Comparison of ENCODE assay signal across 21 cellular contexts in genomic region chr17:11869680-11870394, GRCh38.
DNase-seq lines count a peak whose midpoint lies in the region; ATAC-seq, FAIRE-seq and TF ChIP-seq lines count a peak whose summit lies in the region.
"Had no signal": no experiment of that assay in that cellular context is flagged by ENCODE, and none has a peak within 500 bp of the region (broad histone marks: within the 10 kb centered on the region; RNA-seq: fewer than 3 reads in every experiment).

No MANE protein-coding gene starts in this region.

- no peak overlapping the region for H4K8ac ChIP-seq in neuronal stem cell (ENCODE audit: low read depth, low read length)

- H3K14ac ChIP-seq in neuronal stem cell (ENCODE audit: low read length) = peak overlapping the region; percentile 63

- H2AFZ ChIP-seq in HepG2 (ENCODE audit: low read length) = no peak overlapping the region
- no peak overlapping the region for H2AFZ ChIP-seq in neuronal stem cell (ENCODE audit: low read length)

- POLR2A ChIA-PET in HepG2 (lab: Yijun Ruan, JAX) = no interaction called here

- no peak overlapping the region for H2BK12ac ChIP-seq in neuronal stem cell (ENCODE audit: low read length)

- no peak overlapping the region for H2BK5ac ChIP-seq in neuronal stem cell (ENCODE audit: low read length)

- H3K4me1 ChIP-seq in HepG2 (ENCODE audit: insufficient read depth, low read length) = no peaks in the 10 kb centered on the region
- H3K4me1 ChIP-seq in right lobe of liver = no peaks in the 10 kb centered on the region
- peaks cover 0 to 4% of the 10 kb centered on the region in 2 donors for H3K4me1 ChIP-seq in neuronal stem cell (ENCODE audit: control insufficient read depth in 2 of 2, insufficient read depth in 1 of 2, low read depth in 1 of 2, low read length in 2 of 2)
- H3K4me1 ChIP-seq: BE2C had no signal

- 0 out of 5 replicates have a peak, but pooled peaks cover 0 to 4% of the 10 kb centered on the region in 2 experiments for H3K27me3 ChIP-seq in HepG2 (ENCODE audit: control insufficient read depth in 1 of 2, insufficient read depth in 2 of 2, low read length in 2 of 2)
- no peaks in the 10 kb centered on the region for H3K27me3 ChIP-seq in right lobe of liver
- H3K27me3 ChIP-seq in neuronal stem cell (ENCODE audit: control insufficient read depth in 3 of 3, insufficient read depth in 3 of 3, low read depth in 1 of 3, low read length in 3 of 3) = no peaks in the 10 kb centered on the region
- H3K27me3 ChIP-seq: BE2C; BLaER1 treated with 17β-estradiol and CSF1 and Interleukin-3, amounts not matched to agents 10 nM and 100 nM had no signal

- H2BK120ac ChIP-seq in neuronal stem cell (ENCODE audit: low read depth, low read length) = no peak overlapping the region

- TF ChIP-seq RAD21 in HepG2 (CRISPR knock-in tag; IDR thresholded peaks at IDR 0.05) = no peak

- in situ Hi-C loops in HepG2 (cut with HindIII; ENCODE audit: extremely low pct_ligation_motif_present, low pct_unique_long_range_greater_than_20kb) = no loop called here

- no peaks in the 10 kb centered on the region for H3K79me2 ChIP-seq in HepG2 (ENCODE audit: insufficient read depth, low read length)

- DNase-seq in HepG2 (ENCODE audit: low spot score) = no peak
- no peak for DNase-seq in right lobe of liver
- DNase-seq in islet precursor cell = peak; percentile 34
- no peak for DNase-seq in neuronal stem cell (ENCODE audit: low spot score)
- no peak for DNase-seq in NCI-H524 treated with DMSO at 0.1 percent for 48 hours (lab: John Stamatoyannopoulos, UW)
- DNase-seq in NCI-H774 (lab: John Stamatoyannopoulos, UW) = no peak
- DNase-seq: BE2C; CD4-positive, alpha-beta T cell; CD8-positive, alpha-beta memory T cell; DMS 273 treated with DMSO at 0.1 percent for 48 hours; DMS79; EL; GDM1; H7 had no signal

- no peak overlapping the region for H3K23ac ChIP-seq in neuronal stem cell (ENCODE audit: low read depth, low read length, poor library complexity)

- TF ChIP-seq CTCF in HepG2 (CRISPR knock-in tag; IDR thresholded peaks at IDR 0.05) (no peak), right lobe of liver (IDR thresholded peaks at IDR 0.05) (no peak)

- H3K36me3 ChIP-seq in HepG2 (replicated peaks in 1 of 2; ENCODE audit: control insufficient read depth in 1 of 2, insufficient read depth in 2 of 2, low read length in 2 of 2) (no peaks in the 10 kb centered on the region), right lobe of liver (no peaks in the 10 kb centered on the region), neuronal stem cell (replicated peaks in 1 of 2; ENCODE audit: control insufficient read depth in 2 of 2, insufficient read depth in 2 of 2, low read length in 2 of 2) (no peaks in the 10 kb centered on the region)
- H3K36me3 ChIP-seq: BE2C; BLaER1 treated with 17β-estradiol and CSF1 and Interleukin-3, amounts not matched to agents 10 nM and 100 nM had no signal

- H4K20me1 ChIP-seq in HepG2 (ENCODE audit: insufficient read depth, low read length) = no peaks in the 10 kb centered on the region
- H4K20me1 ChIP-seq: BLaER1 treated with 17β-estradiol and CSF1 and Interleukin-3, amounts not matched to agents 10 nM and 100 nM had no signal

- no peak overlapping the region for H3K4ac ChIP-seq in neuronal stem cell (ENCODE audit: low read length)

- no peak overlapping the region for H4K91ac ChIP-seq in neuronal stem cell (ENCODE audit: low read depth, low read length, poor library complexity)

- intact Hi-C loops in HepG2 (cut with micrococcal nuclease; ENCODE audit: unreplicated experiment) = no loop called here
- intact Hi-C loops in right lobe of liver (cut with DNase I) = no loop called here

- no TSS peak for BruUV-seq in HepG2 (replicated peaks; lab: Mats Ljungman, UMichigan)

- H3K4me3 ChIP-seq in HepG2 (replicated peaks in 1 of 3; ENCODE audit: insufficient read depth in 1 of 3, low read depth in 2 of 3, low read length in 3 of 3) = no peak overlapping the region
- no peak overlapping the region for H3K4me3 ChIP-seq in right lobe of liver
- no peak overlapping the region for H3K4me3 ChIP-seq in neuronal stem cell (ENCODE audit: low read length in 2 of 2)
- H3K4me3 ChIP-seq: BLaER1 treated with 17β-estradiol and CSF1 and Interleukin-3, amounts not matched to agents 10 nM and 100 nM; GM12878 had no signal

- CTCF ChIA-PET in HepG2 (lab: Yijun Ruan, JAX; ENCODE audit: low intra/inter-chr PET ratio, low total read pairs) = no interaction called here

- no peaks in the 10 kb centered on the region for H3K79me1 ChIP-seq in neuronal stem cell (ENCODE audit: low read depth, low read length)

- H3K9me3 ChIP-seq in HepG2 (ENCODE audit: low read length) (peaks cover 11% of the 10 kb centered on the region; the same call in 1 of the 2 replicates), right lobe of liver (no peaks in the 10 kb centered on the region), neuronal stem cell (replicated peaks in 1 of 2; ENCODE audit: control insufficient read depth in 2 of 2, insufficient read depth in 1 of 2, low read depth in 1 of 2, low read length in 2 of 2) (peaks cover 0 to 5% of the 10 kb centered on the region in 2 donors)
- H3K9me3 ChIP-seq: BE2C had no signal

- ATAC-seq in HepG2 (no peak), right lobe of liver (no peak)
- ATAC-seq: GM12878, HCT116 had no signal

- no peak overlapping the region for H3K9ac ChIP-seq in HepG2 (ENCODE audit: insufficient read depth, low read depth, low read length)
- H3K9ac ChIP-seq in neuronal stem cell (ENCODE audit: low read depth, low read length, poor library complexity) = no peak overlapping the region
- H3K9ac ChIP-seq: BLaER1 treated with 17β-estradiol and CSF1 and Interleukin-3, amounts not matched to agents 10 nM and 100 nM had no signal

- FAIRE-seq in HepG2 (lab: Jason Lieb, UNC) = no peak
- FAIRE-seq: A204.1, D721Med, GM12878, H1 had no signal

- no peak overlapping the region for H2AK5ac ChIP-seq in neuronal stem cell (ENCODE audit: low read depth, low read length)

- no peak overlapping the region for H3K27ac ChIP-seq in HepG2 (ENCODE audit: extremely low read length, insufficient read depth, low read length)
- no peak overlapping the region for H3K27ac ChIP-seq in right lobe of liver
- no peak overlapping the region for H3K27ac ChIP-seq in neuronal stem cell (replicated peaks; ENCODE audit: low read length)
- H3K27ac ChIP-seq: 22Rv1; BLaER1 treated with 17β-estradiol and CSF1 and Interleukin-3, amounts not matched to agents 10 nM and 100 nM had no signal

- no peak for TF ChIP-seq POLR2A in HepG2 (IDR thresholded peaks at IDR 0.05; ENCODE audit: insufficient read depth in 1 of 2, low read depth in 2 of 2, low read length in 2 of 2)
- no peak for TF ChIP-seq POLR2A in right lobe of liver (IDR thresholded peaks at IDR 0.05)

- TF ChIP-seq EP300 in HepG2 (IDR thresholded peaks at IDR 0.05; ENCODE audit: low read depth in 2 of 2, low read length in 2 of 2) = no peak
- no peak for TF ChIP-seq EP300 in HepG2 (CRISPR knock-in tag; IDR thresholded peaks at IDR 0.05; ENCODE audit: borderline replicate concordance)

- H3K4me2 ChIP-seq in HepG2 (ENCODE audit: low read depth, low read length) (no peak overlapping the region), neuronal stem cell (ENCODE audit: insufficient read depth, low read length, poor library complexity, severe bottlenecking) (no peak overlapping the region)
- H3K4me2 ChIP-seq: BLaER1 treated with 17β-estradiol and CSF1 and Interleukin-3, amounts not matched to agents 10 nM and 100 nM had no signal

- H3K18ac ChIP-seq in neuronal stem cell (ENCODE audit: low read length) = no peak overlapping the region

- H2BK15ac ChIP-seq in neuronal stem cell (ENCODE audit: low read length) = no peak overlapping the region

- WGBS in HepG2 (ENCODE audit: low lambda C conversion rate) = 4% methylated on average over 4 of the region's 8 CpGs
- WGBS in right lobe of liver (ENCODE audit: insufficient coverage, low coverage, low lambda C conversion rate, missing lambda C conversion rate) = 78% methylated on average over 3 of the region's 8 CpGs
- no CpG with 5 or more reads among the region's 8 CpGs for WGBS in neuronal stem cell (ENCODE audit: extremely low coverage in 2 of 2, insufficient read length in 2 of 2, insufficient replicate concordance in 1 of 2), 2 donors

TF ChIP-seq in HepG2, 621 proteins besides CTCF, POLR2A, EP300 and RAD21:
- TF ChIP-seq ZNF331 (CRISPR knock-in tag; IDR thresholded peaks at IDR 0.05) (peak; percentile 97), TFDP1 (CRISPR knock-in tag; IDR thresholded peaks at IDR 0.05; ENCODE audit: borderline replicate concordance) (no peak)
